ENCODE assay signal across 14 cellular contexts in genomic region chr12:48882972-48883304, GRCh38. TPM values are rescaled to one million over a fixed set of nuclear protein-coding genes. Genes with fewer than 3 reads are reported as not detected.
DNase-seq lines count a peak whose midpoint lies in the region; ATAC-seq and TF ChIP-seq lines count a peak whose summit lies in the region.
"Had no signal": no experiment of that assay in that cellular context is flagged by ENCODE, and none has a peak within 500 bp of the region (broad histone marks: within the 10 kb centered on the region; RNA-seq: fewer than 3 reads in every experiment).

No MANE protein-coding gene starts in this region.

- no peaks in the 10 kb centered on the region for H3K9me3 Mint-ChIP-seq in activated naive CD4-positive, alpha-beta T cell treated with anti-CD3 and anti-CD28 coated beads, Interleukin-2, amount 50 U/mL, for 72 hours

- H3K9me3 ChIP-seq in heart right ventricle (no peaks in the 10 kb centered on the region), esophagus muscularis mucosa (no peaks in the 10 kb centered on the region), muscle layer of duodenum (ENCODE audit: control insufficient read depth in 1 of 2, low read length in 2 of 2) (no peaks in the 10 kb centered on the region), uterus (no peaks in the 10 kb centered on the region), transverse colon (no peaks in the 10 kb centered on the region)
- H3K9me3 ChIP-seq: neutrophil, Peyer's patch had no signal

- no peak for TF ChIP-seq CTCF in heart right ventricle (IDR thresholded peaks at IDR 0.05)
- TF ChIP-seq CTCF in esophagus muscularis mucosa (IDR thresholded peaks at IDR 0.05): no peak
- no peak for TF ChIP-seq CTCF in uterus (IDR thresholded peaks at IDR 0.05)
- TF ChIP-seq CTCF in transverse colon (IDR thresholded peaks at IDR 0.05): no peak

- H3K4me3 ChIP-seq in heart right ventricle (no peak overlapping the region), esophagus muscularis mucosa (no peak overlapping the region), muscle layer of duodenum (ENCODE audit: low read depth in 1 of 2, low read length in 2 of 2) (no peak overlapping the region), uterus (no peak overlapping the region), transverse colon (no peak overlapping the region)
- H3K4me3 ChIP-seq: Peyer's patch had no signal

- WGBS in heart right ventricle, 2 donors: 89 to 90% methylated on average over 3 of the region's 3 CpGs
- WGBS in esophagus muscularis mucosa: 79% methylated on average over 3 of the region's 3 CpGs
- whole genome bisulfite sequencing in transverse colon (ENCODE audit: low coverage in 1 of 2), 2 donors: 91 to 94% methylated on average over 3 of the region's 3 CpGs

- H3K36me3 Mint-ChIP-seq in activated naive CD4-positive, alpha-beta T cell treated with anti-CD3 and anti-CD28 coated beads, Interleukin-2, amount 50 U/mL, for 72 hours: no peaks in the 10 kb centered on the region
- H3K36me3 Mint-ChIP-seq: CD14-positive monocyte had no signal

- peaks cover 0 to 34% (median 5%) of the 10 kb centered on the region in 7 donors for H3K27me3 ChIP-seq in heart right ventricle
- H3K27me3 ChIP-seq in esophagus muscularis mucosa: peaks cover 0 to 44% (median 1%) of the 10 kb centered on the region in 4 donors
- H3K27me3 ChIP-seq in muscle layer of duodenum (ENCODE audit: low read depth, low read length): peaks cover 8% of the 10 kb centered on the region
- H3K27me3 ChIP-seq in uterus: no peaks in the 10 kb centered on the region
- peaks cover 10% of the 10 kb centered on the region for H3K27me3 ChIP-seq in transverse colon
- H3K27me3 ChIP-seq: Peyer's patch had no signal

- no peak for ATAC-seq in heart right ventricle
- no peak for ATAC-seq in Right ventricle myocardium inferior
- no peak for ATAC-seq in activated naive CD4-positive, alpha-beta T cell treated with anti-CD3 and anti-CD28 coated beads, Interleukin-2, amount 50 U/mL, for 72 hours
- no peak for ATAC-seq in HG03571 (IDR thresholded peaks at IDR 0.05; ENCODE audit: unreplicated experiment)

- intact Hi-C loops in heart right ventricle (cut with DNase I) (loop anchor here in 1 of 10 donors (2.0 kb wide), 1 partner anchor 18 kb away; the partner anchor contains the start of gene RND1), Right ventricle myocardium inferior (cut with DNase I) (no loop called here), esophagus muscularis mucosa (cut with DNase I) (no loop called here), uterus (cut with DNase I; ENCODE audit: low total_unique reads) (no loop called here), transverse colon (cut with DNase I; ENCODE audit: low total_unique reads) (no loop called here)

- H3K27ac ChIP-seq in heart right ventricle: peak overlapping the region in 7 of 10 donors; percentile 7 to 72 (median 55)
- H3K27ac ChIP-seq in esophagus muscularis mucosa (replicated peaks in 1 of 4): peak overlapping the region; percentile 7 to 31 (median 28)
- peak overlapping the region; percentile 47 for H3K27ac ChIP-seq in muscle layer of duodenum (ENCODE audit: low read length)
- H3K27ac ChIP-seq in uterus: peak overlapping the region; percentile 36 to 68
- H3K27ac ChIP-seq in transverse colon: peak overlapping the region in 1 of 4 donors; percentile 10
- H3K27ac ChIP-seq: GM23248, neutrophil had no signal

- no peak for TF ChIP-seq POLR2A in esophagus muscularis mucosa (IDR thresholded peaks at IDR 0.05; ENCODE audit: low read depth)
- no peak for TF ChIP-seq POLR2A in uterus (IDR thresholded peaks at IDR 0.05)
- no peak for TF ChIP-seq POLR2A in transverse colon (IDR thresholded peaks at IDR 0.05)

- H3K36me3 ChIP-seq in heart right ventricle: no peaks in the 10 kb centered on the region
- no peaks in the 10 kb centered on the region for H3K36me3 ChIP-seq in esophagus muscularis mucosa
- no peaks in the 10 kb centered on the region for H3K36me3 ChIP-seq in muscle layer of duodenum (ENCODE audit: control insufficient read depth in 1 of 2, insufficient read depth in 2 of 2, low read length in 2 of 2)
- H3K36me3 ChIP-seq in uterus: no peaks in the 10 kb centered on the region
- no peaks in the 10 kb centered on the region for H3K36me3 ChIP-seq in transverse colon
- H3K36me3 ChIP-seq: neutrophil, Peyer's patch had no signal

- H3K4me1 ChIP-seq in heart right ventricle (peaks cover 0 to 28% (median 14%) of the 10 kb centered on the region in 9 donors), esophagus muscularis mucosa (peaks cover 8 to 20% (median 14%) of the 10 kb centered on the region in 4 donors), muscle layer of duodenum (ENCODE audit: control insufficient read depth in 1 of 2, insufficient read depth in 2 of 2, low read length in 2 of 2) (peaks cover 0 to 4% of the 10 kb centered on the region in 2 donors), uterus (no peaks in the 10 kb centered on the region), transverse colon (peaks cover 0 to 8% (median 4%) of the 10 kb centered on the region in 4 donors)
- H3K4me1 ChIP-seq: Peyer's patch had no signal

- H3K27ac Mint-ChIP-seq in activated naive CD4-positive, alpha-beta T cell treated with anti-CD3 and anti-CD28 coated beads, Interleukin-2, amount 50 U/mL, for 72 hours: no peak overlapping the region
- H3K27ac Mint-ChIP-seq: CD14-positive monocyte had no signal

- in situ Hi-C loops in transverse colon (cut with MboI; ENCODE audit: low pct_ligation_motif_present in 1 of 4, low pct_unique_long_range_greater_than_20kb in 1 of 4, low sequenced_read_pairs in 3 of 4): no loop called here

- DNase-seq in heart right ventricle: no peak
- no peak for DNase-seq in Right ventricle myocardium inferior (ENCODE audit: missing footprints)
- no peak for DNase-seq in esophagus muscularis mucosa (ENCODE audit: extremely low spot score)
- no peak for DNase-seq in uterus
- DNase-seq in activated naive CD4-positive, alpha-beta T cell treated with anti-CD3 and anti-CD28 coated beads, Interleukin-2, amount 50 U/mL, for 72 hours (ENCODE audit: low spot score in 2 of 2): no peak
- DNase-seq in transverse colon: no peak
- DNase-seq: MM.1S, NCI-H1930, Peyer's patch had no signal

- no peak for TF ChIP-seq EP300 in esophagus muscularis mucosa (IDR thresholded peaks at IDR 0.05)
- TF ChIP-seq EP300 in transverse colon (IDR thresholded peaks at IDR 0.05; ENCODE audit: low read depth): no peak

RNA-seq across cellular contexts. Expression of gene RND1, which starts 17.3 kb away (rescaled TPM):
- total RNA-seq in heart right ventricle (1 to 10 TPM in 5 of 10 donors, under 1 TPM in 5; 0.21 to 3.3 (median 0.95) TPM), Right ventricle myocardium inferior (0.41 TPM), esophagus muscularis mucosa (1 to 10 TPM in 1 of 4 donors, under 1 TPM in 2, not detected in 1; 0.29 to 6.5 (median 0.32) TPM), uterus (10 to 100 TPM in 1 of 4 donors, under 1 TPM in 1, not detected in 2; 0.88 to 22.1 TPM), transverse colon (10 to 100 TPM in 1 of 4 donors, 1 to 10 TPM in 2, not detected in 1; 1.1 to 19.1 (median 3.3) TPM)
- polyA plus RNA-seq in heart right ventricle: 1 to 10 TPM in 1 of 2 donors, under 1 TPM in 1; 0.55 to 1.2 TPM
- total RNA-seq in activated naive CD4-positive, alpha-beta T cell treated with anti-CD3 and anti-CD28 coated beads, Interleukin-2, amount 50 U/mL, for 72 hours: 10 to 100 TPM in 1 of 2 donors, 1 to 10 TPM in 1; 4.3 to 10.4 TPM
- polyA plus RNA-seq: GM23248 had no signal

RNA-seq across cellular contexts. Expression of gene DDX23, which starts 31.0 kb away (rescaled TPM):
- 10 to 100 TPM; 26.1 to 44.7 (median 32.1) TPM for total RNA-seq in heart right ventricle
- 10 to 100 TPM; 17.0 to 28.9 TPM for polyA plus RNA-seq in heart right ventricle
- 37.2 TPM for total RNA-seq in Right ventricle myocardium inferior
- 10 to 100 TPM; 51.1 to 88.3 (median 74.1) TPM for total RNA-seq in esophagus muscularis mucosa
- total RNA-seq in uterus: 100 to 1,000 TPM in 1 of 4 donors, 10 to 100 TPM in 3; 43.8 to 238 (median 81.8) TPM
- 100 to 1,000 TPM in 1 of 2 donors, 10 to 100 TPM in 1; 90.7 to 121 TPM for total RNA-seq in activated naive CD4-positive, alpha-beta T cell treated with anti-CD3 and anti-CD28 coated beads, Interleukin-2, amount 50 U/mL, for 72 hours
- total RNA-seq in transverse colon: 100 to 1,000 TPM in 1 of 4 donors, 10 to 100 TPM in 3; 82.9 to 143 (median 83.9) TPM

RNA-seq across cellular contexts. Expression of gene FKBP11, which starts 42.4 kb away (rescaled TPM):
- total RNA-seq in heart right ventricle: 10 to 100 TPM in 1 of 10 donors, 1 to 10 TPM in 9; 1.6 to 18.0 (median 3.5) TPM
- 10 to 100 TPM; 12.7 to 30.4 TPM for polyA plus RNA-seq in heart right ventricle
- total RNA-seq in Right ventricle myocardium inferior: 3.7 TPM
- 1 to 10 TPM; 4.9 to 8.1 (median 7.8) TPM for total RNA-seq in esophagus muscularis mucosa
- 10 to 100 TPM in 1 of 4 donors, 1 to 10 TPM in 3; 1.2 to 22.0 (median 5.5) TPM for total RNA-seq in uterus
- total RNA-seq in activated naive CD4-positive, alpha-beta T cell treated with anti-CD3 and anti-CD28 coated beads, Interleukin-2, amount 50 U/mL, for 72 hours: 10 to 100 TPM; 31.6 to 68.6 TPM
- 10 to 100 TPM; 12.1 to 35.9 (median 20.9) TPM for total RNA-seq in transverse colon
